Comparison of ENCODE assay signal across 21 cellular contexts in the genomic region with DNA sequence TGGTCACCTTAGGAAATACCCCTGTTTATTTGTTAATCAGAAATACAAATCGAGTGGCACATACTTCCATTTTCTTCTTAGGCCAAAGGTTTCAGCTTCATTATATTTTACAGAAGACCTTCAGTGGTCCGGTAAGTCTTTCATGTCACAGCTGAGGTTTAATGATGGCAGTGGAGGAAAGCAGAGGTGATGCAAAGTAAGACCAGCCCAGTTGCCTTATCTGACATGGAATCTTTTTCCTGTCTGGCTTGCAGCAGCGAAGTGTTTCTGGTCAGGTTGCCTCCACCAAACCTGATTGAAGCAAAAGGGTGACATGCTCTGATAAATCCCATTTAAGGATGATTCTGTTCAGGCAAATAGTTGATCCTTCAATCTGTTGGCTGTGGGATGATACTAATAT.
DNase-seq lines count a peak whose midpoint lies in the region; ATAC-seq lines count a peak whose summit lies in the region.
"Had no signal": no experiment of that assay in that cellular context is flagged by ENCODE, and none has a peak within 500 bp of the region (broad histone marks: within the 10 kb centered on the region; RNA-seq: fewer than 3 reads in every experiment).

No MANE protein-coding gene starts in this region.

- H3K27me3 Mint-ChIP-seq in activated naive CD4-positive, alpha-beta T cell treated with anti-CD3 and anti-CD28 coated beads, Interleukin-2, amount 10 ng/mL, durations not matched to agents 7 days and 5 days, result no peaks in the 10 kb centered on the region
- no peaks in the 10 kb centered on the region for H3K27me3 Mint-ChIP-seq in activated T-helper 17 cell treated with anti-CD3 and anti-CD28 coated beads, Interleukin-2, amount 50 U/mL, for 72 hours

- peaks cover 8% of the 10 kb centered on the region for H3K4me1 ChIP-seq in effector memory CD4-positive, alpha-beta T cell (ENCODE audit: control insufficient read depth, insufficient read depth, low read length, poor library complexity, severe bottlenecking)
- H3K4me1 ChIP-seq: adrenal gland, breast epithelium, left ventricle myocardium inferior, tibial artery had no signal

- H3K27ac ChIP-seq in effector memory CD4-positive, alpha-beta T cell (ENCODE audit: insufficient read depth, low read length, poor library complexity, severe bottlenecking), result no peak overlapping the region
- H3K27ac ChIP-seq: adrenal gland, breast epithelium, left ventricle myocardium inferior, RWPE1, tibial artery had no signal

- peak; percentile 26 for DNase-seq in activated naive CD4-positive, alpha-beta T cell treated with anti-CD3 and anti-CD28 coated beads, Interleukin-2, amount 10 ng/mL, durations not matched to agents 7 days and 5 days
- DNase-seq in activated naive CD4-positive, alpha-beta T cell treated with anti-CD3 and anti-CD28 coated beads, Interleukin-2, amount 50 U/mL, for 16 hours, result no peak
- DNase-seq in stimulated activated naive CD8-positive, alpha-beta T cell treated with anti-CD3 and anti-CD28 coated beads, Interleukin-15, Interleukin-2, amounts not matched to agents 100 U/mL and 50 U/mL, for 24 hours, result no peak
- DNase-seq in effector memory CD4-positive, alpha-beta T cell, result no peak
- DNase-seq: adrenal gland; C1 segment of cervical spinal cord; DMS 273 treated with DMSO at 0.1 percent for 48 hours; immature natural killer cell; left ventricle myocardium inferior; NCI-H1105 treated with DMSO at 0.1 percent for 48 hours; NCI-H2107; NCI-H524; stimulated activated naive CD4-positive, alpha-beta T cell; tibial artery had no signal

- H3K4me3 Mint-ChIP-seq in activated naive CD4-positive, alpha-beta T cell treated with anti-CD3 and anti-CD28 coated beads, Interleukin-2, amount 10 ng/mL, durations not matched to agents 7 days and 5 days, result no peak overlapping the region
- H3K4me3 Mint-ChIP-seq in activated T-helper 17 cell treated with anti-CD3 and anti-CD28 coated beads, Interleukin-2, amount 50 U/mL, for 72 hours, result peak overlapping the region; percentile 57
- H3K4me3 Mint-ChIP-seq: neural crest cell had no signal

- H3K36me3 ChIP-seq in effector memory CD4-positive, alpha-beta T cell (ENCODE audit: control insufficient read depth, insufficient read depth, low read length), result no peaks in the 10 kb centered on the region
- H3K36me3 ChIP-seq: adrenal gland, breast epithelium had no signal

- H3K36me3 Mint-ChIP-seq in activated naive CD4-positive, alpha-beta T cell treated with anti-CD3 and anti-CD28 coated beads, Interleukin-2, amount 10 ng/mL, durations not matched to agents 7 days and 5 days, result peaks cover 40% of the 10 kb centered on the region
- peaks cover 27% of the 10 kb centered on the region for H3K36me3 Mint-ChIP-seq in activated T-helper 17 cell treated with anti-CD3 and anti-CD28 coated beads, Interleukin-2, amount 50 U/mL, for 72 hours (ENCODE audit: low read depth)

- peak; percentile 24 for ATAC-seq in HG03354 (IDR thresholded peaks at IDR 0.05; ENCODE audit: poor library complexity, severe bottlenecking, unreplicated experiment)
- peak; percentile 20 for ATAC-seq in activated T-helper 17 cell treated with anti-CD3 and anti-CD28 coated beads, Interleukin-2, amount 50 U/mL, for 72 hours (replicated peaks)
- peak; percentile 29 for ATAC-seq in stimulated activated naive CD8-positive, alpha-beta T cell treated with anti-CD3 and anti-CD28 coated beads, Interleukin-15, Interleukin-2, amounts not matched to agents 100 U/mL and 50 U/mL, for 24 hours
- ATAC-seq in HG02642 (IDR thresholded peaks at IDR 0.05; ENCODE audit: poor library complexity, unreplicated experiment), result no peak
- ATAC-seq in HG03378 (IDR thresholded peaks at IDR 0.05; ENCODE audit: unreplicated experiment), result no peak

- peak overlapping the region; percentile 62 for H3K27ac Mint-ChIP-seq in activated naive CD4-positive, alpha-beta T cell treated with anti-CD3 and anti-CD28 coated beads, Interleukin-2, amount 10 ng/mL, durations not matched to agents 7 days and 5 days
- peak overlapping the region; percentile 78 for H3K27ac Mint-ChIP-seq in activated T-helper 17 cell treated with anti-CD3 and anti-CD28 coated beads, Interleukin-2, amount 50 U/mL, for 72 hours

- H3K9me3 Mint-ChIP-seq in activated naive CD4-positive, alpha-beta T cell treated with anti-CD3 and anti-CD28 coated beads, Interleukin-2, amount 10 ng/mL, durations not matched to agents 7 days and 5 days, result no peaks in the 10 kb centered on the region
- H3K9me3 Mint-ChIP-seq in activated T-helper 17 cell treated with anti-CD3 and anti-CD28 coated beads, Interleukin-2, amount 50 U/mL, for 72 hours, result no peaks in the 10 kb centered on the region
- H3K9me3 Mint-ChIP-seq: immature natural killer cell, neural crest cell had no signal

- H3K9me3 ChIP-seq in effector memory CD4-positive, alpha-beta T cell (ENCODE audit: control insufficient read depth, low read length), result no peaks in the 10 kb centered on the region
- H3K9me3 ChIP-seq: adrenal gland, breast epithelium, left ventricle myocardium inferior, tibial artery had no signal

- H3K27me3 ChIP-seq in effector memory CD4-positive, alpha-beta T cell (replicated peaks; ENCODE audit: control insufficient read depth, insufficient read depth, low read length, poor library complexity, severe bottlenecking), result no peaks in the 10 kb centered on the region
- H3K27me3 ChIP-seq: adrenal gland, breast epithelium, tibial artery had no signal

- H3K4me1 Mint-ChIP-seq in activated naive CD4-positive, alpha-beta T cell treated with anti-CD3 and anti-CD28 coated beads, Interleukin-2, amount 10 ng/mL, durations not matched to agents 7 days and 5 days, result peaks cover 68% of the 10 kb centered on the region
- peaks cover 57% of the 10 kb centered on the region for H3K4me1 Mint-ChIP-seq in activated T-helper 17 cell treated with anti-CD3 and anti-CD28 coated beads, Interleukin-2, amount 50 U/mL, for 72 hours

- CTCF ChIA-PET in activated naive CD4-positive, alpha-beta T cell treated with anti-CD3 and anti-CD28 coated beads, Interleukin-2, amount 10 ng/mL, durations not matched to agents 7 days and 5 days (lab: Charles Lee), result interaction anchor here (1.2 kb wide), 1 partner anchor 37 kb away, joined by 4 read pairs; no protein-coding TSS in a partner anchor

- H3K4me3 ChIP-seq in effector memory CD4-positive, alpha-beta T cell (ENCODE audit: insufficient read depth, low read depth, low read length, poor library complexity, severe bottlenecking), result no peak overlapping the region
- H3K4me3 ChIP-seq: adrenal gland, breast epithelium, left ventricle myocardium inferior, tibial artery had no signal

Comparison
In these comparisons a context has a peak if more than half of its experiments do, and no peak if none do; other contexts are left out.
1. ATAC-seq: peak in HG03354 (single experiment), activated T-helper 17 cell treated with anti-CD3 and anti-CD28 coated beads, Interleukin-2, amount 50 U/mL, for 72 hours (single experiment) and stimulated activated naive CD8-positive, alpha-beta T cell treated with anti-CD3 and anti-CD28 coated beads, Interleukin-15, Interleukin-2, amounts not matched to agents 100 U/mL and 50 U/mL, for 24 hours (single experiment); none in HG02642 (single experiment) and HG03378 (single experiment).